In the genomic region with DNA sequence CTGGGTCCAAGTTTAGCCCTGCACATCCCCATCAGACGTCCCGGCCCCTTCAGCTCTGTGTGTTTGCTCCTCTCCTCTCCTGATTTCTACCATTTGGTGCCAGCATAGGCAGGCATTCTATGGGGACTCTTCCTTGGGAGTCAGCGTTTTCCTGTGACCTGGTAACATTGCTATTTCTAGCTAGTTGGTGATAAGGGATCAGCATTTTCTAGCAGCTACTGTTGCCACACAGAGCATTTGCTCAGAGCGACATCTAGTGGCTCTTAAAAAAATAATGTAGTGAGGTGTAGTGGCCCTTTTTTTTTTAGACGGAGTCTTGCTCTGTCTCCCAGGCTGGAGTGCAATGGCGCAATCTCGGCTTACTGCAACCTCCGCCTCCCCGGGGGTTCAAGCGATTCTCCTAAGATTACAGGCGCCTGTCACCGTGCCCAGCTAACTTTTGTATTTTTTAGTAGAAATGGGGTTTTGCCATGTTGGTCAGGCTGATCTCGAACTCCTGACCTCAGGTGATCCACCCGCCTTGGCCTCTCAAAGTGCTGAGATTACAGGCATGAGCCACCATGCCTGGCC, we compare ENCODE assay signal across 8 cellular contexts. TPM values are rescaled to one million over a fixed set of nuclear protein-coding genes. Genes with fewer than 3 reads are reported as not detected.
DNase-seq lines count a peak whose midpoint lies in the region; ATAC-seq and TF ChIP-seq lines count a peak whose summit lies in the region.
"Not testable (repeated sequence)": the region's sequence is repeated elsewhere in the genome, so short reads cannot be mapped to it uniquely, and the experiment has no call there.

No MANE protein-coding gene starts in this region.

- H3K4me1 Mint-ChIP-seq in activated naive CD8-positive, alpha-beta T cell treated with anti-CD3 and anti-CD28 coated beads, Interleukin-2, amount 10 ng/mL, durations not matched to agents 7 days and 5 days; neural crest cell: not testable (repeated sequence)

- not testable (repeated sequence) for H3K36me3 Mint-ChIP-seq in activated naive CD8-positive, alpha-beta T cell treated with anti-CD3 and anti-CD28 coated beads, Interleukin-2, amount 10 ng/mL, durations not matched to agents 7 days and 5 days; neural crest cell (ENCODE audit: low read depth)

- H3K4me3 Mint-ChIP-seq in activated naive CD8-positive, alpha-beta T cell treated with anti-CD3 and anti-CD28 coated beads, Interleukin-2, amount 10 ng/mL, durations not matched to agents 7 days and 5 days; neural crest cell: not testable (repeated sequence)

- H3K27ac Mint-ChIP-seq in activated naive CD8-positive, alpha-beta T cell treated with anti-CD3 and anti-CD28 coated beads, Interleukin-2, amount 10 ng/mL, durations not matched to agents 7 days and 5 days; neural crest cell (ENCODE audit: unreplicated experiment): not testable (repeated sequence)

- TF ChIP-seq CTCF in 22Rv1 (IDR thresholded peaks at IDR 0.05) (peak; percentile 89), GM10266 (IDR thresholded peaks at IDR 0.05; ENCODE audit: control insufficient read depth, insufficient read depth, low read depth, missing control alignments) (peak; percentile 63), neural crest cell (conservative IDR thresholded peaks at IDR 0.05) (peak; percentile 81)

- H3K27me3 Mint-ChIP-seq in activated naive CD8-positive, alpha-beta T cell treated with anti-CD3 and anti-CD28 coated beads, Interleukin-2, amount 10 ng/mL, durations not matched to agents 7 days and 5 days; neural crest cell (ENCODE audit: low read depth): not testable (repeated sequence)

- H3K27ac ChIP-seq in 22Rv1 = not testable (repeated sequence)

- peak; percentile 54 for DNase-seq in GM10266 (ENCODE audit: extremely low spot score)
- DNase-seq in NCI-H146 (lab: John Stamatoyannopoulos, UW) = peak; percentile 77
- peak; percentile 48 to 76 for DNase-seq in SHP77 (lab: John Stamatoyannopoulos, UW)
- peak; percentile 29 for DNase-seq in activated naive CD8-positive, alpha-beta T cell treated with anti-CD3 and anti-CD28 coated beads, Interleukin-2, amount 10 ng/mL, durations not matched to agents 7 days and 5 days
- DNase-seq in germinal center (ENCODE audit: low spot score) = peak; percentile 52
- peak; percentile 8 for DNase-seq in neural crest cell (ENCODE audit: low read depth, low spot score)

- not testable (repeated sequence) for H3K9me3 Mint-ChIP-seq in activated naive CD8-positive, alpha-beta T cell treated with anti-CD3 and anti-CD28 coated beads, Interleukin-2, amount 10 ng/mL, durations not matched to agents 7 days and 5 days; neural crest cell

- POLR2A ChIA-PET in activated naive CD8-positive, alpha-beta T cell treated with anti-CD3 and anti-CD28 coated beads, Interleukin-2, amount 10 ng/mL, durations not matched to agents 7 days and 5 days (lab: Charles Lee) = not testable (repeated sequence)

- peak; percentile 69 for ATAC-seq in HG02798 (IDR thresholded peaks at IDR 0.05; ENCODE audit: poor library complexity, unreplicated experiment)
- peak; percentile 91 for ATAC-seq in activated naive CD8-positive, alpha-beta T cell treated with anti-CD3 and anti-CD28 coated beads, Interleukin-2, amount 10 ng/mL, durations not matched to agents 7 days and 5 days (ENCODE audit: low read depth)

RNA-seq across cellular contexts. Expression of gene PPEF2, which starts 54.0 kb away (rescaled TPM):
- total RNA-seq in activated naive CD8-positive, alpha-beta T cell treated with anti-CD3 and anti-CD28 coated beads, Interleukin-2, amount 10 ng/mL, durations not matched to agents 7 days and 5 days = under 1 TPM; 0.17 TPM
- 0.09 TPM in 1 of 2 replicates, not detected in the other for total RNA-seq in neural crest cell

Comparison
In these comparisons a context has a peak if more than half of its experiments do, and no peak if none do; other contexts are left out.
1. DNase-seq: peak in every context shown above with its lines; median percentile 77 in NCI-H146; 62 in SHP77; 54 in GM10266; 52 in germinal center; 29 in activated naive CD8-positive, alpha-beta T cell treated with anti-CD3 and anti-CD28 coated beads, Interleukin-2, amount 10 ng/mL, durations not matched to agents 7 days and 5 days; 8 in neural crest cell.